In genomic region chr4:60948008-60948407, GRCh38 we compare ENCODE assay signal across 17 cellular contexts.
"Had no signal": no experiment of that assay in that cellular context is flagged by ENCODE, and none has a peak within 500 bp of the region (broad histone marks: within the 10 kb centered on the region; RNA-seq: fewer than 3 reads in every experiment).

No MANE protein-coding gene starts in this region.

- H3K27ac ChIP-seq: right atrium auricular region, transverse colon had no signal

- H3K4me1 ChIP-seq: right atrium auricular region, transverse colon had no signal

- H3K9me3 Mint-ChIP-seq: stimulated activated memory B cell treated with anti-CD40 and anti-IgM and Interleukin-4, amounts not matched to agents 10 μg/mL and 1 μg/mL and 100 μg/mL, for 72 hours had no signal

- H3K36me3 Mint-ChIP-seq: activated CD4-positive, alpha-beta memory T cell treated with anti-CD3 and anti-CD28 coated beads for 36 hours; activated naive CD8-positive, alpha-beta T cell treated with anti-CD3 and anti-CD28 coated beads for 36 hours; immature natural killer cell; stimulated activated memory B cell treated with anti-CD40 and anti-IgM and Interleukin-4, amounts not matched to agents 10 μg/mL and 1 μg/mL and 100 μg/mL, for 72 hours had no signal

- H3K9me3 ChIP-seq: transverse colon had no signal

- H3K4me3 Mint-ChIP-seq: activated CD4-positive, alpha-beta memory T cell treated with anti-CD3 and anti-CD28 coated beads for 36 hours; activated naive CD8-positive, alpha-beta T cell treated with anti-CD3 and anti-CD28 coated beads for 36 hours; activated T-cell treated with anti-CD3 and anti-CD28 coated beads, Interleukin-2, amount 50 U/mL, for 4 hours; immature natural killer cell; natural killer cell; stimulated activated memory B cell treated with anti-CD40 and anti-IgM and Interleukin-4, amounts not matched to agents 10 μg/mL and 1 μg/mL and 100 μg/mL, for 72 hours had no signal

- DNase-seq: activated CD4-positive, alpha-beta memory T cell treated with anti-CD3 and anti-CD28 coated beads for 36 hours; activated CD4-positive, alpha-beta T cell treated with anti-CD3 and anti-CD28 coated beads for 1 hour; activated gamma-delta T cell; activated naive CD8-positive, alpha-beta T cell treated with anti-CD3 and anti-CD28 coated beads for 36 hours; activated T-cell treated with anti-CD3 and anti-CD28 coated beads, Interleukin-2, amount 50 U/mL, for 4 hours; aorta; central memory CD4-positive, alpha-beta T cell; cortex of kidney; effector CD8-positive, alpha-beta T cell; glutamatergic neuron; immature natural killer cell; natural killer cell; posterior cingulate gyrus; T-helper 2 cell; transverse colon had no signal

- H3K4me3 ChIP-seq: right atrium auricular region, transverse colon had no signal

- ATAC-seq: activated T-cell treated with anti-CD3 and anti-CD28 coated beads, Interleukin-2, amount 50 U/mL, for 4 hours; natural killer cell; stimulated activated memory B cell treated with anti-CD40 and anti-IgM and Interleukin-4, amounts not matched to agents 10 μg/mL and 1 μg/mL and 100 μg/mL, for 72 hours had no signal

- H3K27ac Mint-ChIP-seq: activated CD4-positive, alpha-beta memory T cell treated with anti-CD3 and anti-CD28 coated beads for 36 hours; activated naive CD8-positive, alpha-beta T cell treated with anti-CD3 and anti-CD28 coated beads for 36 hours; immature natural killer cell; natural killer cell; stimulated activated memory B cell treated with anti-CD40 and anti-IgM and Interleukin-4, amounts not matched to agents 10 μg/mL and 1 μg/mL and 100 μg/mL, for 72 hours had no signal

- H3K27me3 Mint-ChIP-seq: activated CD4-positive, alpha-beta memory T cell treated with anti-CD3 and anti-CD28 coated beads for 36 hours; activated naive CD8-positive, alpha-beta T cell treated with anti-CD3 and anti-CD28 coated beads for 36 hours; stimulated activated memory B cell treated with anti-CD40 and anti-IgM and Interleukin-4, amounts not matched to agents 10 μg/mL and 1 μg/mL and 100 μg/mL, for 72 hours had no signal

- H3K27me3 ChIP-seq: right atrium auricular region, transverse colon had no signal

- H3K36me3 ChIP-seq: right atrium auricular region, transverse colon had no signal

- H3K4me1 Mint-ChIP-seq: activated naive CD8-positive, alpha-beta T cell treated with anti-CD3 and anti-CD28 coated beads for 36 hours; immature natural killer cell; natural killer cell; stimulated activated memory B cell treated with anti-CD40 and anti-IgM and Interleukin-4, amounts not matched to agents 10 μg/mL and 1 μg/mL and 100 μg/mL, for 72 hours had no signal
